Comparison of ENCODE assay signal across 1 cellular context in the genomic region with DNA sequence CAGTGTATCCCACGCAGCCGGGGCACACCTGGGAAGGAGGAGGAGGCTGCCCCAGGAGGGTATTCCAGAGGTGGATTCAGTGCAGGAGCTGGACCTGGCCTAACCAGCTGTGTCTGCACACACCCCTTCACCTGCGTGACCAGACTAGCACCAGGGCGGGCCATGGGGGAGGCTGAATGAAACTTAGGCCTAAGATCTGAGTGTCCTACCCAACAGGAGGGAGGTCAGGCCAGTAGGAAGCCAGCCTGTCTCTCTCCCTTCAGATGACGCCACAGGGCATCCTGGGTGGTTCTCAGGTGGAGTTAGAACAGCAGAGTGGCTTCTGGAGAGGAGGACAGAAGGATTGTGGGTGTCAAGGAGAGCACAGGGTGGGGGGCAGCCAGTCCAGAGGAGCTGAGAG.
TF ChIP-seq lines count a peak whose summit lies in the region.

No MANE protein-coding gene starts in this region.

TF ChIP-seq in H1, 55 proteins besides CTCF, POLR2A, EP300 and RAD21:
- no peak for TF ChIP-seq SAP30 (IDR thresholded peaks at IDR 0.05; ENCODE audit: insufficient read depth, insufficient replicate concordance, low read length)
- no peak for TF ChIP-seq KDM5A (IDR thresholded peaks at IDR 0.05; ENCODE audit: low read length)
- no peak for TF ChIP-seq NRF1 (IDR thresholded peaks at IDR 0.05; ENCODE audit: low read depth, low read length)
- no peak for TF ChIP-seq ASH2L (IDR thresholded peaks at IDR 0.05; ENCODE audit: low read length)
- TF ChIP-seq SP1 (IDR thresholded peaks at IDR 0.05; ENCODE audit: low read depth, low read length): no peak
- no peak for TF ChIP-seq ATF2 (IDR thresholded peaks at IDR 0.05; ENCODE audit: low read length)
- no peak for TF ChIP-seq POU5F1 (IDR thresholded peaks at IDR 0.05; ENCODE audit: low read depth, low read length)
- TF ChIP-seq TBP (IDR thresholded peaks at IDR 0.05; ENCODE audit: low read depth, low read length): no peak
- no peak for TF ChIP-seq EZH2 (IDR thresholded peaks at IDR 0.05; ENCODE audit: low read depth, low read length, severe bottlenecking)
- TF ChIP-seq NANOG (IDR thresholded peaks at IDR 0.05; ENCODE audit: insufficient read depth, low read depth, low read length, poor library complexity, severe bottlenecking): no peak
- TF ChIP-seq HDAC2 (IDR thresholded peaks at IDR 0.05; ENCODE audit: borderline replicate concordance in 1 of 2, low read depth in 2 of 2, low read length in 2 of 2): no peak
- TF ChIP-seq RBBP5 (IDR thresholded peaks at IDR 0.05; ENCODE audit: borderline replicate concordance, low read depth, low read length): no peak
- no peak for TF ChIP-seq MAFK (IDR thresholded peaks at IDR 0.05; ENCODE audit: low read depth, low read length)
